ENCODE assay signal across 1 cellular context in genomic region chr20:835220-836045, GRCh38.
TF ChIP-seq lines count a peak whose summit lies in the region.

No MANE protein-coding gene starts in this region.

TF ChIP-seq in IMR-90, 13 proteins besides CTCF, POLR2A, EP300 and RAD21 (continued from another document):
- TF ChIP-seq USF2 (IDR thresholded peaks at IDR 0.05; ENCODE audit: low read depth, low read length) (no peak), MXI1 (IDR thresholded peaks at IDR 0.05; ENCODE audit: borderline replicate concordance, low read depth, low read length) (no peak), MAZ (IDR thresholded peaks at IDR 0.05; ENCODE audit: borderline replicate concordance, low read depth, low read length) (no peak)
